Comparison of ENCODE assay signal across 1 cellular context in the genomic region with DNA sequence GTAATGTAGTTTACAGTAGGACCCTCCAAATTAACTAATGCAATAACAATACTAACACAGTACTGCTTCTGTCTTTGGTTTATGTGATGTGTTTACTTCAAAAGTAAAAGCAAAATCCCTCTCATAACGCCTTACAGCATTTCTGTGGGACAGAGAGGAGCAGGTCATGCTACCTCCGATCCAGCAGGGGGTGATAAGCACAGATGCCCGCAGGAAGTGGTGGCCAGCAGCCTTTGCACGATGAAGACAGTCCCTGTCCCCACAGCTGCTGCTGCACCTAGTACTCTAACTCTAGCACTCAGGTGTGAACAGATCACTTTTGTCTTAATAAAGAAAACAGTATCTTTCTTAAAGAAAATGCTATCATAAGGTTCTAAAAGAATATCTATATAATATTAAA.
TF ChIP-seq lines count a peak whose summit lies in the region.

No MANE protein-coding gene starts in this region.

TF ChIP-seq in K562, 482 proteins besides CTCF, POLR2A, EP300 and RAD21 (continued from another document):
- TF ChIP-seq JUND (IDR thresholded peaks at IDR 0.05; ENCODE audit: borderline replicate concordance, low read depth, low read length) (no peak), JUND (tag; IDR thresholded peaks at IDR 0.05; ENCODE audit: borderline replicate concordance, low read depth, low read length) (no peak), GABPB1 (CRISPR knock-in tag; IDR thresholded peaks at IDR 0.05) (peak; percentile 58; the same call in 1 of the 2 replicates), NCOA1 (IDR thresholded peaks at IDR 0.05; ENCODE audit: low read depth) (no peak), MAZ (CRISPR knock-in tag; conservative IDR thresholded peaks at IDR 0.05 in 1 of 2, IDR thresholded peaks at IDR 0.05 in 1 of 2) (no peak), TAF1 (IDR thresholded peaks at IDR 0.05; ENCODE audit: control insufficient read depth, extremely low read depth, insufficient read depth, low read length, severe bottlenecking) (no peak), ZC3H8 (IDR thresholded peaks at IDR 0.05) (no peak), SMAD1 (IDR thresholded peaks at IDR 0.05; ENCODE audit: low read depth, low read length, partially characterized antibody) (no peak), RHOXF2B (CRISPR knock-in tag; conservative IDR thresholded peaks at IDR 0.05) (no peak), GABPA (tag; conservative IDR thresholded peaks at IDR 0.05; ENCODE audit: low read depth) (peak; percentile 65), ELF4 (CRISPR knock-in tag; IDR thresholded peaks at IDR 0.05) (no peak), CBFA2T2 (conservative IDR thresholded peaks at IDR 0.05) (no peak), CBFA2T3 (IDR thresholded peaks at IDR 0.05) (no peak), ILK (tag; IDR thresholded peaks at IDR 0.05; ENCODE audit: borderline replicate concordance, low read depth) (no peak), NR3C1 (CRISPR knock-in tag; IDR thresholded peaks at IDR 0.05) (no peak), NFRKB (IDR thresholded peaks at IDR 0.05; ENCODE audit: low read depth) (no peak), MCM7 (IDR thresholded peaks at IDR 0.05) (no peak), TEAD2 (tag; IDR thresholded peaks at IDR 0.05) (no peak), SREBF2 (CRISPR knock-in tag; IDR thresholded peaks at IDR 0.05) (no peak), CBX1 (IDR thresholded peaks at IDR 0.05; ENCODE audit: low read depth) (peak; percentile 59; the same call in 1 of the 2 replicates), TAF9B (IDR thresholded peaks at IDR 0.05; ENCODE audit: partially characterized antibody) (no peak), NR2F6 (CRISPR knock-in tag; IDR thresholded peaks at IDR 0.05) (no peak), ARNT (IDR thresholded peaks at IDR 0.05) (no peak), ZNF561 (CRISPR knock-in tag; conservative IDR thresholded peaks at IDR 0.05) (no peak), ZNF780A (CRISPR knock-in tag; IDR thresholded peaks at IDR 0.05) (no peak), NFE2L1 (tag; IDR thresholded peaks at IDR 0.05; ENCODE audit: borderline replicate concordance, low read depth) (no peak), ZKSCAN8 (CRISPR knock-in tag; IDR thresholded peaks at IDR 0.05) (no peak), FOXM1 (IDR thresholded peaks at IDR 0.05; ENCODE audit: low read depth) (peak; percentile 29; the same call in 1 of the 2 replicates), FOXM1 (CRISPR knock-in tag; IDR thresholded peaks at IDR 0.05; ENCODE audit: low read depth) (no peak), ZNF146 (CRISPR knock-in tag; IDR thresholded peaks at IDR 0.05; ENCODE audit: unreplicated experiment) (no peak), ZNF311 (CRISPR knock-in tag; IDR thresholded peaks at IDR 0.05) (no peak), U2AF2 (optimal IDR thresholded peaks at IDR 0.05; ENCODE audit: low read depth, low read length) (no peak), ZNF668 (CRISPR knock-in tag; IDR thresholded peaks at IDR 0.05) (no peak), NFATC3 (IDR thresholded peaks at IDR 0.05) (no peak)
- TF ChIP-seq, protein P1, sequence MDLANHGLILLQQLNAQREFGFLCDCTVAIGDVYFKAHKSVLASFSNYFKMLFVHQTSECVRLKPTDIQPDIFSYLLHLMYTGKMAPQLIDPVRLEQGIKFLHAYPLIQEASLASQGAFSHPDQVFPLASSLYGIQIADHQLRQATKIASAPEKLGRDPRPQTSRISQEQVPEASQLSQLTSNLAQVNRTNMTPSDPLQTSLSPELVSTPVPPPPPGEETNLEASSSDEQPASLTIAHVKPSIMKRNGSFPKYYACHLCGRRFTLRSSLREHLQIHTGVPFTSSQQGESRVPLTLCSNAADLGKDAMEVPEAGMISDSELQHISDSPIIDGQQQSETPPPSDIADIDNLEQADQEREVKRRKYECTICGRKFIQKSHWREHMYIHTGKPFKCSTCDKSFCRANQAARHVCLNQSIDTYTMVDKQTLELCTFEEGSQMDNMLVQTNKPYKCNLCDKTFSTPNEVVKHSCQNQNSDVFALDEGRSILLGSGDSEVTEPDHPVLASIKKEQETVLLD (IDR thresholded peaks at IDR 0.05): no peak
- TF ChIP-seq, protein P2, sequence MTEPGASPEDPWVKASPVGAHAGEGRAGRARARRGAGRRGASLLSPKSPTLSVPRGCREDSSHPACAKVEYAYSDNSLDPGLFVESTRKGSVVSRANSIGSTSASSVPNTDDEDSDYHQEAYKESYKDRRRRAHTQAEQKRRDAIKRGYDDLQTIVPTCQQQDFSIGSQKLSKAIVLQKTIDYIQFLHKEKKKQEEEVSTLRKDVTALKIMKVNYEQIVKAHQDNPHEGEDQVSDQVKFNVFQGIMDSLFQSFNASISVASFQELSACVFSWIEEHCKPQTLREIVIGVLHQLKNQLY (CRISPR knock-in tag; conservative IDR thresholded peaks at IDR 0.05): no peak
- TF ChIP-seq, protein P3, sequence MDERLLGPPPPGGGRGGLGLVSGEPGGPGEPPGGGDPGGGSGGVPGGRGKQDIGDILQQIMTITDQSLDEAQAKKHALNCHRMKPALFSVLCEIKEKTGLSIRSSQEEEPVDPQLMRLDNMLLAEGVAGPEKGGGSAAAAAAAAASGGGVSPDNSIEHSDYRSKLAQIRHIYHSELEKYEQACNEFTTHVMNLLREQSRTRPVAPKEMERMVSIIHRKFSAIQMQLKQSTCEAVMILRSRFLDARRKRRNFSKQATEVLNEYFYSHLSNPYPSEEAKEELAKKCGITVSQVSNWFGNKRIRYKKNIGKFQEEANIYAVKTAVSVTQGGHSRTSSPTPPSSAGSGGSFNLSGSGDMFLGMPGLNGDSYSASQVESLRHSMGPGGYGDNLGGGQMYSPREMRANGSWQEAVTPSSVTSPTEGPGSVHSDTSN (CRISPR knock-in tag; IDR thresholded peaks at IDR 0.05; ENCODE audit: low read depth): no peak
- TF ChIP-seq, protein P3 (tag; conservative IDR thresholded peaks at IDR 0.05; ENCODE audit: low read depth): no peak
- TF ChIP-seq, protein P4, sequence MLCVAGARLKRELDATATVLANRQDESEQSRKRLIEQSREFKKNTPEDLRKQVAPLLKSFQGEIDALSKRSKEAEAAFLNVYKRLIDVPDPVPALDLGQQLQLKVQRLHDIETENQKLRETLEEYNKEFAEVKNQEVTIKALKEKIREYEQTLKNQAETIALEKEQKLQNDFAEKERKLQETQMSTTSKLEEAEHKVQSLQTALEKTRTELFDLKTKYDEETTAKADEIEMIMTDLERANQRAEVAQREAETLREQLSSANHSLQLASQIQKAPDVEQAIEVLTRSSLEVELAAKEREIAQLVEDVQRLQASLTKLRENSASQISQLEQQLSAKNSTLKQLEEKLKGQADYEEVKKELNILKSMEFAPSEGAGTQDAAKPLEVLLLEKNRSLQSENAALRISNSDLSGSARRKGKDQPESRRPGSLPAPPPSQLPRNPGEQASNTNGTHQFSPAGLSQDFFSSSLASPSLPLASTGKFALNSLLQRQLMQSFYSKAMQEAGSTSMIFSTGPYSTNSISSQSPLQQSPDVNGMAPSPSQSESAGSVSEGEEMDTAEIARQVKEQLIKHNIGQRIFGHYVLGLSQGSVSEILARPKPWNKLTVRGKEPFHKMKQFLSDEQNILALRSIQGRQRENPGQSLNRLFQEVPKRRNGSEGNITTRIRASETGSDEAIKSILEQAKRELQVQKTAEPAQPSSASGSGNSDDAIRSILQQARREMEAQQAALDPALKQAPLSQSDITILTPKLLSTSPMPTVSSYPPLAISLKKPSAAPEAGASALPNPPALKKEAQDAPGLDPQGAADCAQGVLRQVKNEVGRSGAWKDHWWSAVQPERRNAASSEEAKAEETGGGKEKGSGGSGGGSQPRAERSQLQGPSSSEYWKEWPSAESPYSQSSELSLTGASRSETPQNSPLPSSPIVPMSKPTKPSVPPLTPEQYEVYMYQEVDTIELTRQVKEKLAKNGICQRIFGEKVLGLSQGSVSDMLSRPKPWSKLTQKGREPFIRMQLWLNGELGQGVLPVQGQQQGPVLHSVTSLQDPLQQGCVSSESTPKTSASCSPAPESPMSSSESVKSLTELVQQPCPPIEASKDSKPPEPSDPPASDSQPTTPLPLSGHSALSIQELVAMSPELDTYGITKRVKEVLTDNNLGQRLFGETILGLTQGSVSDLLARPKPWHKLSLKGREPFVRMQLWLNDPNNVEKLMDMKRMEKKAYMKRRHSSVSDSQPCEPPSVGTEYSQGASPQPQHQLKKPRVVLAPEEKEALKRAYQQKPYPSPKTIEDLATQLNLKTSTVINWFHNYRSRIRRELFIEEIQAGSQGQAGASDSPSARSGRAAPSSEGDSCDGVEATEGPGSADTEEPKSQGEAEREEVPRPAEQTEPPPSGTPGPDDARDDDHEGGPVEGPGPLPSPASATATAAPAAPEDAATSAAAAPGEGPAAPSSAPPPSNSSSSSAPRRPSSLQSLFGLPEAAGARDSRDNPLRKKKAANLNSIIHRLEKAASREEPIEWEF (CRISPR knock-in tag; IDR thresholded peaks at IDR 0.05): no peak
- TF ChIP-seq, protein P5, sequence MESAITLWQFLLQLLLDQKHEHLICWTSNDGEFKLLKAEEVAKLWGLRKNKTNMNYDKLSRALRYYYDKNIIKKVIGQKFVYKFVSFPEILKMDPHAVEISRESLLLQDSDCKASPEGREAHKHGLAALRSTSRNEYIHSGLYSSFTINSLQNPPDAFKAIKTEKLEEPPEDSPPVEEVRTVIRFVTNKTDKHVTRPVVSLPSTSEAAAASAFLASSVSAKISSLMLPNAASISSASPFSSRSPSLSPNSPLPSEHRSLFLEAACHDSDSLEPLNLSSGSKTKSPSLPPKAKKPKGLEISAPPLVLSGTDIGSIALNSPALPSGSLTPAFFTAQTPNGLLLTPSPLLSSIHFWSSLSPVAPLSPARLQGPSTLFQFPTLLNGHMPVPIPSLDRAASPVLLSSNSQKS (CRISPR knock-in tag; IDR thresholded peaks at IDR 0.05): no peak
- TF ChIP-seq, protein P6, sequence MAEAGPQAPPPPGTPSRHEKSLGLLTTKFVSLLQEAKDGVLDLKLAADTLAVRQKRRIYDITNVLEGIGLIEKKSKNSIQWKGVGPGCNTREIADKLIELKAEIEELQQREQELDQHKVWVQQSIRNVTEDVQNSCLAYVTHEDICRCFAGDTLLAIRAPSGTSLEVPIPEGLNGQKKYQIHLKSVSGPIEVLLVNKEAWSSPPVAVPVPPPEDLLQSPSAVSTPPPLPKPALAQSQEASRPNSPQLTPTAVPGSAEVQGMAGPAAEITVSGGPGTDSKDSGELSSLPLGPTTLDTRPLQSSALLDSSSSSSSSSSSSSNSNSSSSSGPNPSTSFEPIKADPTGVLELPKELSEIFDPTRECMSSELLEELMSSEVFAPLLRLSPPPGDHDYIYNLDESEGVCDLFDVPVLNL (CRISPR knock-in tag; IDR thresholded peaks at IDR 0.05; ENCODE audit: low read depth): no peak
- TF ChIP-seq, protein P7, sequence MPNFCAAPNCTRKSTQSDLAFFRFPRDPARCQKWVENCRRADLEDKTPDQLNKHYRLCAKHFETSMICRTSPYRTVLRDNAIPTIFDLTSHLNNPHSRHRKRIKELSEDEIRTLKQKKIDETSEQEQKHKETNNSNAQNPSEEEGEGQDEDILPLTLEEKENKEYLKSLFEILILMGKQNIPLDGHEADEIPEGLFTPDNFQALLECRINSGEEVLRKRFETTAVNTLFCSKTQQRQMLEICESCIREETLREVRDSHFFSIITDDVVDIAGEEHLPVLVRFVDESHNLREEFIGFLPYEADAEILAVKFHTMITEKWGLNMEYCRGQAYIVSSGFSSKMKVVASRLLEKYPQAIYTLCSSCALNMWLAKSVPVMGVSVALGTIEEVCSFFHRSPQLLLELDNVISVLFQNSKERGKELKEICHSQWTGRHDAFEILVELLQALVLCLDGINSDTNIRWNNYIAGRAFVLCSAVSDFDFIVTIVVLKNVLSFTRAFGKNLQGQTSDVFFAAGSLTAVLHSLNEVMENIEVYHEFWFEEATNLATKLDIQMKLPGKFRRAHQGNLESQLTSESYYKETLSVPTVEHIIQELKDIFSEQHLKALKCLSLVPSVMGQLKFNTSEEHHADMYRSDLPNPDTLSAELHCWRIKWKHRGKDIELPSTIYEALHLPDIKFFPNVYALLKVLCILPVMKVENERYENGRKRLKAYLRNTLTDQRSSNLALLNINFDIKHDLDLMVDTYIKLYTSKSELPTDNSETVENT (CRISPR knock-in tag; IDR thresholded peaks at IDR 0.05): 0 out of 2 replicates have a peak, but pooled peaks have one; percentile 17
- TF ChIP-seq, protein P8, sequence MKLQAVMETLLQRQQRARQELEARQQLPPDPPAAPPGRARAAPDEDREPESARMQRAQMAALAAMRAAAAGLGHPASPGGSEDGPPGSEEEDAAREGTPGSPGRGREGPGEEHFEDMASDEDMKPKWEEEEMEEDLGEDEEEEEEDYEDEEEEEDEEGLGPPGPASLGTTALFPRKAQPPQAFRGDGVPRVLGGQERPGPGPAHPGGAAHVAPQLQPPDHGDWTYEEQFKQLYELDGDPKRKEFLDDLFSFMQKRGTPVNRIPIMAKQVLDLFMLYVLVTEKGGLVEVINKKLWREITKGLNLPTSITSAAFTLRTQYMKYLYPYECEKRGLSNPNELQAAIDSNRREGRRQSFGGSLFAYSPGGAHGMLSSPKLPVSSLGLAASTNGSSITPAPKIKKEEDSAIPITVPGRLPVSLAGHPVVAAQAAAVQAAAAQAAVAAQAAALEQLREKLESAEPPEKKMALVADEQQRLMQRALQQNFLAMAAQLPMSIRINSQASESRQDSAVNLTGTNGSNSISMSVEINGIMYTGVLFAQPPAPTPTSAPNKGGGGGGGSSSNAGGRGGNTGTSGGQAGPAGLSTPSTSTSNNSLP (IDR thresholded peaks at IDR 0.05; ENCODE audit: borderline replicate concordance, low read depth, low read length): no peak
